ENCODE assay signal across 12 cellular contexts in the genomic region with DNA sequence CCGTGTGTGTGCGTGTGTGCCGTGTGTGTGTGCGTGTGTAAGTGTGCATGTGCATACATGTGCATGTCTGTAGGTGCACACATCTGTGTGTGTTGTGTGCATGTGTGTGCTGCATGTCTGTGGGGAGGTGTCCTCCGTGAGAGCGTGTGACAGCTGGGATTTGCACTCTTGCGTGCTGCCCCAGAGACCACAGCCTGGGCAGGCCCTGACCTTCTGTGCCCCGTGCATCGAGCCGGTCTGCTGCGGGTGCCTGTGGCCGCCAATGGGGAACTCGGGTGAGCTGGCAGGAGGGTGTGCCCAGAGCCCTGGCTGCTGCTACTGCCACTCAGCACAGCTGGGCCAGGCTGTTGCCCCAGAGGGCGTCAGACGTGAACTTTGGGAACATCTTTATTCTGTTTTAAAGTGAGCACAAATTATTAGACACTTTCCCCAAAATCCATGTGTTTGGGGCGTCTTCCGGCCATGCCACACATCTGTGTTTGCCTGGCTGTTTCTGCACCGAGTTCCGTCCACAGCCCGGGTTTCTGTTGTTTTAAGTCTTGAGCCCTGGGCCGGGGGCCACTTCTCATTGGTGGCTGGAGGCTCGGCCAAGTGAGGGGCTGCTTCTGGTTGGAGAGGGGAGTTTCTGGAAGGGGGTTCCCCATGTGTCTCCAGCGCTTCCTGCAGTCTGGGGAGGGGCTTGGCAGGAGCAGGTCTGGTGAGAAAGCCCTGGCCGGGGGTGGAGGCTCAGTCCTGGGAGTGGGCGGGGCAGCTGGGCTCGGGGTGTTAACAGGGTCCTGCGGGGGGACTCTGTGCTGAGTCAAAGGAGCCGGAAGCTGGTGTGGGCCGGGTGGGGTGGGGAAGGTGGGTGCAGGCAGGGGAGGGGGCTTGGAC. TPM values are rescaled to one million over a fixed set of nuclear protein-coding genes. Genes with fewer than 3 reads are reported as not detected.
DNase-seq lines count a peak whose midpoint lies in the region; ATAC-seq and TF ChIP-seq lines count a peak whose summit lies in the region.
"Had no signal": no experiment of that assay in that cellular context is flagged by ENCODE, and none has a peak within 500 bp of the region (broad histone marks: within the 10 kb centered on the region; RNA-seq: fewer than 3 reads in every experiment).

No MANE protein-coding gene starts in this region.

- intact Hi-C loops in mucosa of descending colon (cut with DNase I, micrococcal nuclease): no loop called here

- H3K27me3 ChIP-seq in BE2C (no peaks in the 10 kb centered on the region), MG63 (no peaks in the 10 kb centered on the region)

- peaks cover 4% of the 10 kb centered on the region for H3K4me1 ChIP-seq in BE2C
- no peaks in the 10 kb centered on the region for H3K4me1 ChIP-seq in mucosa of descending colon (ENCODE audit: low read depth)

- H3K9me3 ChIP-seq in BE2C (no peaks in the 10 kb centered on the region), MG63 (no peaks in the 10 kb centered on the region), mucosa of descending colon (no peaks in the 10 kb centered on the region)

- TF ChIP-seq CTCF in BE2C (IDR thresholded peaks at IDR 0.05; ENCODE audit: low read depth, low read length) (no peak), mucosa of descending colon (IDR thresholded peaks at IDR 0.05) (no peak)

- H3K4me3 ChIP-seq in BE2C (ENCODE audit: low read depth, low read length): no peak overlapping the region
- no peak overlapping the region for H3K4me3 ChIP-seq in MG63
- H3K4me3 ChIP-seq in mucosa of descending colon: no peak overlapping the region
- H3K4me3 ChIP-seq: lung had no signal

- no peaks in the 10 kb centered on the region for H3K36me3 ChIP-seq in BE2C
- H3K36me3 ChIP-seq in MG63: peaks cover 3% of the 10 kb centered on the region; the same call in 1 of the 2 replicates
- H3K36me3 ChIP-seq in mucosa of descending colon (ENCODE audit: low read depth): no peaks in the 10 kb centered on the region

- DNase-seq in BE2C (peak; percentile 13), MG63 (peak; percentile 86), fibroblast of gingiva (ENCODE audit: low read depth) (peak; percentile 74), mucosa of descending colon (peak in 2 of 3 donors; percentile 27 to 53)
- DNase-seq in activated effector memory CD4-positive, alpha-beta T cell treated with Interleukin-2 at 50 U/mL for 16 hours: no peak
- DNase-seq: DMS 273 treated with DMSO at 0.1 percent for 48 hours, NCI-H510A, SW 1271 had no signal

- peak; percentile 14 for ATAC-seq in mucosa of descending colon
- no peak for ATAC-seq in HG03439 (IDR thresholded peaks at IDR 0.05; ENCODE audit: unreplicated experiment)
- no peak for ATAC-seq in HG03039 (IDR thresholded peaks at IDR 0.05; ENCODE audit: unreplicated experiment)
- no peak for ATAC-seq in HG03045 (IDR thresholded peaks at IDR 0.05; ENCODE audit: unreplicated experiment)

RNA-seq across cellular contexts. Expression of gene CEP170B, which starts 7.6 kb away (rescaled TPM):
- 3.4 TPM for polyA plus RNA-seq in BE2C (2012; ENCODE audit: insufficient read depth, insufficient read length, low read depth)
- 7.5 and 13.6 TPM in 2 replicates for total RNA-seq in MG63 (2014; rRNA removed; shearing (Covaris generic); ENCODE audit: low replicate concordance)
- 10 to 100 TPM; 66.8 to 89.9 (median 69.9) TPM for total RNA-seq in mucosa of descending colon

RNA-seq across cellular contexts. Expression of gene PLD4, which starts 52.0 kb away (rescaled TPM):
- polyA plus RNA-seq in BE2C (2012; ENCODE audit: insufficient read depth, insufficient read length, low read depth): 1.9 TPM
- not detected in 2 replicates for total RNA-seq in MG63 (2014; rRNA removed; shearing (Covaris generic); ENCODE audit: low replicate concordance)
- total RNA-seq in mucosa of descending colon: 1 to 10 TPM in 1 of 3 donors, under 1 TPM in 2; 0.38 to 2.2 (median 0.39) TPM
